11 cellular contexts compared by ENCODE assay signal in the genomic region with DNA sequence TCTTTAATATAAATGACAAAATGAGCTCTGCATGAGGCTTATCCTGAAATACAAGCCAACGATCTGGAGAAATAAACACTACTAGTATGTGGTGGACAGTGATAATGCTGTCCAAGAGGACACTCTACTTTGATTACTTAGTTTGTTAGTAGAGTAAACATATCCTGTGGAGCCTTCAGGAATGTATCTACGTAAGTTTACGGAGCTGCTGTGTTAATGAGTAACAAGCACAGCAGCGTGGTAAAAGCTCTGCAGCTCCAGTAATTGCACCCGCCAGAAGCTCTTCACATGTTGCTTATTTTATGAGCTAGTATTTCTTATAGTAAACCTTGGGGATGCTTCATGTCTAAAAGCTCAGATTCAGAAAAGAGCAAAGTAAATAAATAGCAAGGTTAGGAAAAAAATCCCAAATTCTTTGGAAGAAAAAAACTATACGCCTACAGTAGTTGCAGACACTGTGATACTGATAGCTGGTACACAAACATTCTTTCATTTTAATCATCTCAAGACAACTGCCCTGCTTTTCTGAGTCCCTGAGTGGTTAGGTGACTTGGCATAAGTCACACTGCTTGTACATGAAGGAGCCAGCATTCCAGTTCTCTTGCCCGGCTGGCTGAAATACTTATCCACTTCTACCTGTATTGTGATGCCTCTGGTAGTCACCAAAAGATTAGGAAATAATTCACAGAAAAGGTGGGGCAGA. TPM values are rescaled to one million over a fixed set of nuclear protein-coding genes. Genes with fewer than 3 reads are reported as not detected.
DNase-seq lines count a peak whose midpoint lies in the region; ATAC-seq lines count a peak whose summit lies in the region.
"Had no signal": no experiment of that assay in that cellular context is flagged by ENCODE, and none has a peak within 500 bp of the region (broad histone marks: within the 10 kb centered on the region; RNA-seq: fewer than 3 reads in every experiment).

No MANE protein-coding gene starts in this region.

- H3K4me1 ChIP-seq in right cardiac atrium (ENCODE audit: control insufficient read depth, insufficient read depth, low read length), result peaks cover 9% of the 10 kb centered on the region

- H3K4me1 Mint-ChIP-seq in effector memory CD8-positive, alpha-beta T cell (ENCODE audit: low read depth in 2 of 2), result no peaks in the 10 kb centered on the region

- intact Hi-C loops in right cardiac atrium (cut with DNase I), result loop anchor here in 3 of 4 donors (10.0 kb wide), 2 partner anchors 69 to 211 kb away; no protein-coding TSS in a partner anchor

- H3K4me3 Mint-ChIP-seq in effector memory CD8-positive, alpha-beta T cell, result no peak overlapping the region

- H3K4me3 ChIP-seq in right cardiac atrium (ENCODE audit: low read length), result no peak overlapping the region

- no peaks in the 10 kb centered on the region for H3K27me3 ChIP-seq in right cardiac atrium (ENCODE audit: control insufficient read depth, insufficient read depth)
- H3K27me3 ChIP-seq: brain microvascular endothelial cell had no signal

- ATAC-seq in right cardiac atrium (peak; percentile 44 to 50), HG03520 (IDR thresholded peaks at IDR 0.05; ENCODE audit: unreplicated experiment) (no peak), HG03354 (IDR thresholded peaks at IDR 0.05; ENCODE audit: poor library complexity, severe bottlenecking, unreplicated experiment) (no peak)
- no peak for ATAC-seq in effector memory CD8-positive, alpha-beta T cell (replicated peaks)

- peak; percentile 93 for DNase-seq in HT-29 (ENCODE audit: low spot score)
- peak; percentile 72 for DNase-seq in amniotic epithelial cell (ENCODE audit: low read depth)
- no peak for DNase-seq in right cardiac atrium
- peak; percentile 32 for DNase-seq in smooth muscle cell of the brain vasculature (ENCODE audit: low read depth, low spot score)
- DNase-seq in 8988T, result no peak
- no peak for DNase-seq in effector memory CD8-positive, alpha-beta T cell
- DNase-seq: activated CD4-positive, alpha-beta T cell treated with anti-CD3 and anti-CD28 coated beads, Interleukin-2, amount 50 U/mL, for 1 hour; brain microvascular endothelial cell; NCI-H446 treated with DMSO at 0.1 percent for 48 hours had no signal

- H3K9me3 ChIP-seq in right cardiac atrium (ENCODE audit: control insufficient read depth, low read length), result no peaks in the 10 kb centered on the region

- no peaks in the 10 kb centered on the region for H3K9me3 Mint-ChIP-seq in effector memory CD8-positive, alpha-beta T cell

- H3K36me3 Mint-ChIP-seq in effector memory CD8-positive, alpha-beta T cell (ENCODE audit: insufficient read depth), result no peaks in the 10 kb centered on the region

- 43% methylated on average over 7 of the region's 7 CpGs for WGBS in right cardiac atrium

- no peak overlapping the region for H3K27ac ChIP-seq in right cardiac atrium (ENCODE audit: low read length)
- H3K27ac ChIP-seq: brain microvascular endothelial cell had no signal

- peaks cover 9 to 13% of the 10 kb centered on the region in 2 donors for H3K27me3 Mint-ChIP-seq in effector memory CD8-positive, alpha-beta T cell

- no peak overlapping the region for H3K27ac Mint-ChIP-seq in effector memory CD8-positive, alpha-beta T cell

RNA-seq across cellular contexts. Expression of gene CCDC34, which starts 32.7 kb away (rescaled TPM):
- total RNA-seq in HT-29 (2014; rRNA removed; shearing (Covaris generic)), result 7.1 and 10.1 TPM in 2 replicates
- total RNA-seq in right cardiac atrium, result 1 to 10 TPM; 3.3 to 4.4 (median 4.1) TPM
- 2.1 TPM for polyA plus RNA-seq in right cardiac atrium

Comparison
In these comparisons a context has a peak if more than half of its experiments do, and no peak if none do; other contexts are left out.
1. DNase-seq: peak in HT-29 (single experiment), amniotic epithelial cell (single experiment) and smooth muscle cell of the brain vasculature (single experiment); none in right cardiac atrium (0 of 3), 8988T (single experiment) and effector memory CD8-positive, alpha-beta T cell (0 of 3).
2. ATAC-seq: peak in right cardiac atrium (2 of 2); none in HG03520 (single experiment), effector memory CD8-positive, alpha-beta T cell (single experiment) and HG03354 (single experiment).